1 cellular context compared by ENCODE assay signal in genomic region chr22:43241138-43241597, GRCh38.
TF ChIP-seq lines count a peak whose summit lies in the region.

No MANE protein-coding gene starts in this region.

TF ChIP-seq in HepG2, 621 proteins besides CTCF, POLR2A, EP300 and RAD21 (continued from another document and continues in another):
- TF ChIP-seq HNRNPH1 (optimal IDR thresholded peaks at IDR 0.05; ENCODE audit: low read depth, low read length) (no peak), NR2F2 (IDR thresholded peaks at IDR 0.05; ENCODE audit: borderline replicate concordance, low read depth) (peak; percentile 42; the same call in 1 of the 2 replicates), ZNF703 (CRISPR knock-in tag; IDR thresholded peaks at IDR 0.05; ENCODE audit: borderline replicate concordance) (no peak), ZNF747 (CRISPR knock-in tag; IDR thresholded peaks at IDR 0.05; ENCODE audit: borderline replicate concordance) (no peak), ZNF580 (CRISPR knock-in tag; IDR thresholded peaks at IDR 0.05; ENCODE audit: borderline replicate concordance, low read depth) (peak; percentile 71; the same call in 1 of the 2 replicates), POLR2AphosphoS2 (IDR thresholded peaks at IDR 0.05; ENCODE audit: low read depth, low read length) (no peak), ZNF878 (CRISPR knock-in tag; IDR thresholded peaks at IDR 0.05) (peak; percentile 59; the same call in 1 of the 2 replicates), ZNF44 (CRISPR knock-in tag; IDR thresholded peaks at IDR 0.05) (no peak), RXRA (CRISPR knock-in tag; IDR thresholded peaks at IDR 0.05) (peak; percentile 78), KDM4B (CRISPR knock-in tag; IDR thresholded peaks at IDR 0.05) (peak; percentile 61; the same call in 1 of the 2 replicates), ZNF687 (CRISPR knock-in tag; IDR thresholded peaks at IDR 0.05) (peak; percentile 95), RFX3 (CRISPR knock-in tag; IDR thresholded peaks at IDR 0.05) (no peak), TGIF2 (CRISPR knock-in tag; IDR thresholded peaks at IDR 0.05) (peak; percentile 86; the same call in 1 of the 2 replicates), ZNF34 (CRISPR knock-in tag; IDR thresholded peaks at IDR 0.05; ENCODE audit: borderline replicate concordance) (no peak), ZBTB4 (CRISPR knock-in tag; IDR thresholded peaks at IDR 0.05; ENCODE audit: borderline replicate concordance) (0 out of 2 replicates have a peak, but pooled peaks have one; percentile 58), NR2C2 (CRISPR knock-in tag; IDR thresholded peaks at IDR 0.05; ENCODE audit: borderline replicate concordance) (peak; percentile 48; the same call in 1 of the 2 replicates), ZNF274 (CRISPR knock-in tag; IDR thresholded peaks at IDR 0.05) (0 out of 2 replicates have a peak, but pooled peaks have one; percentile 9), DNMT1 (CRISPR knock-in tag; IDR thresholded peaks at IDR 0.05) (no peak), ZNF746 (CRISPR knock-in tag; IDR thresholded peaks at IDR 0.05) (peak; percentile 42; the same call in 1 of the 2 replicates), ZNF362 (CRISPR knock-in tag; IDR thresholded peaks at IDR 0.05; ENCODE audit: borderline replicate concordance) (no peak), ZNF616 (CRISPR knock-in tag; IDR thresholded peaks at IDR 0.05; ENCODE audit: low read depth) (peak; percentile 73; the same call in 1 of the 2 replicates), EZH2 (conservative IDR thresholded peaks at IDR 0.05; ENCODE audit: low read depth, low read length) (no peak), NFE2L1 (CRISPR knock-in tag; IDR thresholded peaks at IDR 0.05; ENCODE audit: borderline replicate concordance) (no peak), RNF2 (conservative IDR thresholded peaks at IDR 0.05; ENCODE audit: low read depth) (peak; percentile 59; the same call in 1 of the 2 replicates), SIX1 (CRISPR knock-in tag; IDR thresholded peaks at IDR 0.05; ENCODE audit: borderline replicate concordance) (no peak), SP4 (CRISPR knock-in tag; IDR thresholded peaks at IDR 0.05) (0 out of 2 replicates have a peak, but pooled peaks have one; percentile 48), LCORL (IDR thresholded peaks at IDR 0.05) (no peak), LCORL (CRISPR knock-in tag; IDR thresholded peaks at IDR 0.05) (0 out of 2 replicates have a peak, but pooled peaks have one; percentile 21), ZFYVE20 (CRISPR knock-in tag; IDR thresholded peaks at IDR 0.05; ENCODE audit: borderline replicate concordance, low read depth) (0 out of 2 replicates have a peak, but pooled peaks have one; percentile 33), ARNTL (CRISPR knock-in tag; IDR thresholded peaks at IDR 0.05) (peak; percentile 78; the same call in 1 of the 2 replicates), ZNF510 (CRISPR knock-in tag; IDR thresholded peaks at IDR 0.05; ENCODE audit: low read depth) (no peak), ELF3 (CRISPR knock-in tag; IDR thresholded peaks at IDR 0.05) (0 out of 2 replicates have a peak, but pooled peaks have one; percentile 12), ZNF501 (CRISPR knock-in tag; IDR thresholded peaks at IDR 0.05) (no peak), ZNF672 (CRISPR knock-in tag; IDR thresholded peaks at IDR 0.05) (no peak), KMT2B (CRISPR knock-in tag; IDR thresholded peaks at IDR 0.05) (peak; percentile 67), FOXC1 (CRISPR knock-in tag; IDR thresholded peaks at IDR 0.05; ENCODE audit: borderline replicate concordance) (no peak), HOXA3 (CRISPR knock-in tag; IDR thresholded peaks at IDR 0.05) (peak; percentile 60), ZSCAN9 (CRISPR knock-in tag; IDR thresholded peaks at IDR 0.05; ENCODE audit: borderline replicate concordance) (peak; percentile 24; the same call in 1 of the 2 replicates), ZSCAN31 (CRISPR knock-in tag; IDR thresholded peaks at IDR 0.05; ENCODE audit: low read depth) (peak; percentile 60; the same call in 1 of the 2 replicates), ZNF335 (CRISPR knock-in tag; IDR thresholded peaks at IDR 0.05) (peak; percentile 80; the same call in 1 of the 2 replicates), SNRNP70 (IDR thresholded peaks at IDR 0.05; ENCODE audit: low read depth, low read length) (no peak), ZNF547 (CRISPR knock-in tag; IDR thresholded peaks at IDR 0.05) (no peak)
- TF ChIP-seq, protein P1, sequence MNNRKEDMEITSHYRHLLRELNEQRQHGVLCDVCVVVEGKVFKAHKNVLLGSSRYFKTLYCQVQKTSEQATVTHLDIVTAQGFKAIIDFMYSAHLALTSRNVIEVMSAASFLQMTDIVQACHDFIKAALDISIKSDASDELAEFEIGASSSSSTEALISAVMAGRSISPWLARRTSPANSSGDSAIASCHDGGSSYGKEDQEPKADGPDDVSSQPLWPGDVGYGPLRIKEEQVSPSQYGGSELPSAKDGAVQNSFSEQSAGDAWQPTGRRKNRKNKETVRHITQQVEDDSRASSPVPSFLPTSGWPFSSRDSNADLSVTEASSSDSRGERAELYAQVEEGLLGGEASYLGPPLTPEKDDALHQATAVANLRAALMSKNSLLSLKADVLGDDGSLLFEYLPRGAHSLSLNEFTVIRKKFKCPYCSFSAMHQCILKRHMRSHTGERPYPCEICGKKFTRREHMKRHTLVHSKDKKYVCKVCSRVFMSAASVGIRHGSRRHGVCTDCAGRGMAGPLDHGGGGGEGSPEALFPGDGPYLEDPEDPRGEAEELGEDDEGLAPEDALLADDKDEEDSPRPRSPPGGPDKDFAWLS (CRISPR knock-in tag; IDR thresholded peaks at IDR 0.05; ENCODE audit: borderline replicate concordance), result no peak
- TF ChIP-seq, protein P2, sequence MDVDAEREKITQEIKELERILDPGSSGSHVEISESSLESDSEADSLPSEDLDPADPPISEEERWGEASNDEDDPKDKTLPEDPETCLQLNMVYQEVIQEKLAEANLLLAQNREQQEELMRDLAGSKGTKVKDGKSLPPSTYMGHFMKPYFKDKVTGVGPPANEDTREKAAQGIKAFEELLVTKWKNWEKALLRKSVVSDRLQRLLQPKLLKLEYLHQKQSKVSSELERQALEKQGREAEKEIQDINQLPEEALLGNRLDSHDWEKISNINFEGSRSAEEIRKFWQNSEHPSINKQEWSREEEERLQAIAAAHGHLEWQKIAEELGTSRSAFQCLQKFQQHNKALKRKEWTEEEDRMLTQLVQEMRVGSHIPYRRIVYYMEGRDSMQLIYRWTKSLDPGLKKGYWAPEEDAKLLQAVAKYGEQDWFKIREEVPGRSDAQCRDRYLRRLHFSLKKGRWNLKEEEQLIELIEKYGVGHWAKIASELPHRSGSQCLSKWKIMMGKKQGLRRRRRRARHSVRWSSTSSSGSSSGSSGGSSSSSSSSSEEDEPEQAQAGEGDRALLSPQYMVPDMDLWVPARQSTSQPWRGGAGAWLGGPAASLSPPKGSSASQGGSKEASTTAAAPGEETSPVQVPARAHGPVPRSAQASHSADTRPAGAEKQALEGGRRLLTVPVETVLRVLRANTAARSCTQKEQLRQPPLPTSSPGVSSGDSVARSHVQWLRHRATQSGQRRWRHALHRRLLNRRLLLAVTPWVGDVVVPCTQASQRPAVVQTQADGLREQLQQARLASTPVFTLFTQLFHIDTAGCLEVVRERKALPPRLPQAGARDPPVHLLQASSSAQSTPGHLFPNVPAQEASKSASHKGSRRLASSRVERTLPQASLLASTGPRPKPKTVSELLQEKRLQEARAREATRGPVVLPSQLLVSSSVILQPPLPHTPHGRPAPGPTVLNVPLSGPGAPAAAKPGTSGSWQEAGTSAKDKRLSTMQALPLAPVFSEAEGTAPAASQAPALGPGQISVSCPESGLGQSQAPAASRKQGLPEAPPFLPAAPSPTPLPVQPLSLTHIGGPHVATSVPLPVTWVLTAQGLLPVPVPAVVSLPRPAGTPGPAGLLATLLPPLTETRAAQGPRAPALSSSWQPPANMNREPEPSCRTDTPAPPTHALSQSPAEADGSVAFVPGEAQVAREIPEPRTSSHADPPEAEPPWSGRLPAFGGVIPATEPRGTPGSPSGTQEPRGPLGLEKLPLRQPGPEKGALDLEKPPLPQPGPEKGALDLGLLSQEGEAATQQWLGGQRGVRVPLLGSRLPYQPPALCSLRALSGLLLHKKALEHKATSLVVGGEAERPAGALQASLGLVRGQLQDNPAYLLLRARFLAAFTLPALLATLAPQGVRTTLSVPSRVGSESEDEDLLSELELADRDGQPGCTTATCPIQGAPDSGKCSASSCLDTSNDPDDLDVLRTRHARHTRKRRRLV (CRISPR knock-in tag; IDR thresholded peaks at IDR 0.05), result no peak
- TF ChIP-seq, protein P3, sequence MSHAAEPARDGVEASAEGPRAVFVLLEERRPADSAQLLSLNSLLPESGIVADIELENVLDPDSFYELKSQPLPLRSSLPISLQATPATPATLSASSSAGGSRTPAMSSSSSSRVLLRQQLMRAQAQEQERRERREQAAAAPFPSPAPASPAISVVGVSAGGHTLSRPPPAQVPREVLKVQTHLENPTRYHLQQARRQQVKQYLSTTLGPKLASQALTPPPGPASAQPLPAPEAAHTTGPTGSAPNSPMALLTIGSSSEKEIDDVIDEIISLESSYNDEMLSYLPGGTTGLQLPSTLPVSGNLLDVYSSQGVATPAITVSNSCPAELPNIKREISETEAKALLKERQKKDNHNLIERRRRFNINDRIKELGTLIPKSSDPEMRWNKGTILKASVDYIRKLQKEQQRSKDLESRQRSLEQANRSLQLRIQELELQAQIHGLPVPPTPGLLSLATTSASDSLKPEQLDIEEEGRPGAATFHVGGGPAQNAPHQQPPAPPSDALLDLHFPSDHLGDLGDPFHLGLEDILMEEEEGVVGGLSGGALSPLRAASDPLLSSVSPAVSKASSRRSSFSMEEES (CRISPR knock-in tag; IDR thresholded peaks at IDR 0.05), result peak; percentile 87
